1 cellular context compared by ENCODE assay signal in the genomic region with DNA sequence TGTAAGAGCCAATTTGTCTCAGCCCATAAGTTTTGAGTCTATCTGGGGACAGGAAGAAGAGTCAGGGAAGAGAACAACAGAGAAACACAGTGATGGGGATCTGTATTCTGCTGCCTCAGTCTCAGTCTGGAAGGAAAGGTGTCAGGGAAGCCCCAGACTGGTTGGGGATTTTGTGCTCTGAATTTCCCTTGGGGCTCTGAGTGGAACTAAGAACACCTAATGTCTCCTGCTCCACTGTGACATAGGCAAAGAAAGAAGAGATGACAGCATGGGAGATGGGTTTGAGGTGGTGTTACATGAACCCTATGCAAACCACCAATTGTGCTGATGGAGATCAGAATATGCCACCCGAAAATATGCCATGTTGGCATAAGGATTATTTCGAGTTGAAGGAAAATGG.
TF ChIP-seq lines count a peak whose summit lies in the region.

No MANE protein-coding gene starts in this region.

TF ChIP-seq in GM12878, 131 proteins besides CTCF, POLR2A, EP300 and RAD21 (continued from another document and continues in another):
- TF ChIP-seq SPI1 (IDR thresholded peaks at IDR 0.05; ENCODE audit: borderline replicate concordance, insufficient read depth, low read depth, low read length): no peak
- TF ChIP-seq TBL1XR1 (IDR thresholded peaks at IDR 0.05; ENCODE audit: low read depth, low read length): no peak
- peak; percentile 77 to 79 for TF ChIP-seq IKZF2 (IDR thresholded peaks at IDR 0.05)
- no peak for TF ChIP-seq EZH2 (IDR thresholded peaks at IDR 0.05; ENCODE audit: borderline replicate concordance, control insufficient read depth, low read depth, low read length)
- TF ChIP-seq, protein P1, sequence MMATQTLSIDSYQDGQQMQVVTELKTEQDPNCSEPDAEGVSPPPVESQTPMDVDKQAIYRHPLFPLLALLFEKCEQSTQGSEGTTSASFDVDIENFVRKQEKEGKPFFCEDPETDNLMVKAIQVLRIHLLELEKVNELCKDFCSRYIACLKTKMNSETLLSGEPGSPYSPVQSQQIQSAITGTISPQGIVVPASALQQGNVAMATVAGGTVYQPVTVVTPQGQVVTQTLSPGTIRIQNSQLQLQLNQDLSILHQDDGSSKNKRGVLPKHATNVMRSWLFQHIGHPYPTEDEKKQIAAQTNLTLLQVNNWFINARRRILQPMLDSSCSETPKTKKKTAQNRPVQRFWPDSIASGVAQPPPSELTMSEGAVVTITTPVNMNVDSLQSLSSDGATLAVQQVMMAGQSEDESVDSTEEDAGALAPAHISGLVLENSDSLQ (IDR thresholded peaks at IDR 0.05): 0 out of 2 replicates have a peak, but pooled peaks have one; percentile 13
- TF ChIP-seq, protein P2, sequence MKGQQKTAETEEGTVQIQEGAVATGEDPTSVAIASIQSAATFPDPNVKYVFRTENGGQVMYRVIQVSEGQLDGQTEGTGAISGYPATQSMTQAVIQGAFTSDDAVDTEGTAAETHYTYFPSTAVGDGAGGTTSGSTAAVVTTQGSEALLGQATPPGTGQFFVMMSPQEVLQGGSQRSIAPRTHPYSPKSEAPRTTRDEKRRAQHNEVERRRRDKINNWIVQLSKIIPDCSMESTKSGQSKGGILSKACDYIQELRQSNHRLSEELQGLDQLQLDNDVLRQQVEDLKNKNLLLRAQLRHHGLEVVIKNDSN (IDR thresholded peaks at IDR 0.05; ENCODE audit: borderline replicate concordance, extremely low read length, insufficient read depth, low read depth, low read length): no peak
- TF ChIP-seq YBX1 (IDR thresholded peaks at IDR 0.05): no peak
- TF ChIP-seq PAX8 (IDR thresholded peaks at IDR 0.05): no peak
- TF ChIP-seq, protein P3, sequence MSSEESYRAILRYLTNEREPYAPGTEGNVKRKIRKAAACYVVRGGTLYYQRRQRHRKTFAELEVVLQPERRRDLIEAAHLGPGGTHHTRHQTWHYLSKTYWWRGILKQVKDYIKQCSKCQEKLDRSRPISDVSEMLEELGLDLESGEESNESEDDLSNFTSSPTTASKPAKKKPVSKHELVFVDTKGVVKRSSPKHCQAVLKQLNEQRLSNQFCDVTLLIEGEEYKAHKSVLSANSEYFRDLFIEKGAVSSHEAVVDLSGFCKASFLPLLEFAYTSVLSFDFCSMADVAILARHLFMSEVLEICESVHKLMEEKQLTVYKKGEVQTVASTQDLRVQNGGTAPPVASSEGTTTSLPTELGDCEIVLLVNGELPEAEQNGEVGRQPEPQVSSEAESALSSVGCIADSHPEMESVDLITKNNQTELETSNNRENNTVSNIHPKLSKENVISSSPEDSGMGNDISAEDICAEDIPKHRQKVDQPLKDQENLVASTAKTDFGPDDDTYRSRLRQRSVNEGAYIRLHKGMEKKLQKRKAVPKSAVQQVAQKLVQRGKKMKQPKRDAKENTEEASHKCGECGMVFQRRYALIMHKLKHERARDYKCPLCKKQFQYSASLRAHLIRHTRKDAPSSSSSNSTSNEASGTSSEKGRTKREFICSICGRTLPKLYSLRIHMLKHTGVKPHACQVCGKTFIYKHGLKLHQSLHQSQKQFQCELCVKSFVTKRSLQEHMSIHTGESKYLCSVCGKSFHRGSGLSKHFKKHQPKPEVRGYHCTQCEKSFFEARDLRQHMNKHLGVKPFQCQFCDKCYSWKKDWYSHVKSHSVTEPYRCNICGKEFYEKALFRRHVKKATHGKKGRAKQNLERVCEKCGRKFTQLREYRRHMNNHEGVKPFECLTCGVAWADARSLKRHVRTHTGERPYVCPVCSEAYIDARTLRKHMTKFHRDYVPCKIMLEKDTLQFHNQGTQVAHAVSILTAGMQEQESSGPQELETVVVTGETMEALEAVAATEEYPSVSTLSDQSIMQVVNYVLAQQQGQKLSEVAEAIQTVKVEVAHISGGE (CRISPR knock-in tag; IDR thresholded peaks at IDR 0.05): no peak
- TF ChIP-seq NBN (IDR thresholded peaks at IDR 0.05): peak; percentile 65; the same call in 1 of the 2 replicates
- no peak for TF ChIP-seq FOS (IDR thresholded peaks at IDR 0.05; ENCODE audit: borderline replicate concordance, extremely low read depth, insufficient read length)
- no peak for TF ChIP-seq CBX5 (IDR thresholded peaks at IDR 0.05; ENCODE audit: low read depth)
- TF ChIP-seq, protein P4, sequence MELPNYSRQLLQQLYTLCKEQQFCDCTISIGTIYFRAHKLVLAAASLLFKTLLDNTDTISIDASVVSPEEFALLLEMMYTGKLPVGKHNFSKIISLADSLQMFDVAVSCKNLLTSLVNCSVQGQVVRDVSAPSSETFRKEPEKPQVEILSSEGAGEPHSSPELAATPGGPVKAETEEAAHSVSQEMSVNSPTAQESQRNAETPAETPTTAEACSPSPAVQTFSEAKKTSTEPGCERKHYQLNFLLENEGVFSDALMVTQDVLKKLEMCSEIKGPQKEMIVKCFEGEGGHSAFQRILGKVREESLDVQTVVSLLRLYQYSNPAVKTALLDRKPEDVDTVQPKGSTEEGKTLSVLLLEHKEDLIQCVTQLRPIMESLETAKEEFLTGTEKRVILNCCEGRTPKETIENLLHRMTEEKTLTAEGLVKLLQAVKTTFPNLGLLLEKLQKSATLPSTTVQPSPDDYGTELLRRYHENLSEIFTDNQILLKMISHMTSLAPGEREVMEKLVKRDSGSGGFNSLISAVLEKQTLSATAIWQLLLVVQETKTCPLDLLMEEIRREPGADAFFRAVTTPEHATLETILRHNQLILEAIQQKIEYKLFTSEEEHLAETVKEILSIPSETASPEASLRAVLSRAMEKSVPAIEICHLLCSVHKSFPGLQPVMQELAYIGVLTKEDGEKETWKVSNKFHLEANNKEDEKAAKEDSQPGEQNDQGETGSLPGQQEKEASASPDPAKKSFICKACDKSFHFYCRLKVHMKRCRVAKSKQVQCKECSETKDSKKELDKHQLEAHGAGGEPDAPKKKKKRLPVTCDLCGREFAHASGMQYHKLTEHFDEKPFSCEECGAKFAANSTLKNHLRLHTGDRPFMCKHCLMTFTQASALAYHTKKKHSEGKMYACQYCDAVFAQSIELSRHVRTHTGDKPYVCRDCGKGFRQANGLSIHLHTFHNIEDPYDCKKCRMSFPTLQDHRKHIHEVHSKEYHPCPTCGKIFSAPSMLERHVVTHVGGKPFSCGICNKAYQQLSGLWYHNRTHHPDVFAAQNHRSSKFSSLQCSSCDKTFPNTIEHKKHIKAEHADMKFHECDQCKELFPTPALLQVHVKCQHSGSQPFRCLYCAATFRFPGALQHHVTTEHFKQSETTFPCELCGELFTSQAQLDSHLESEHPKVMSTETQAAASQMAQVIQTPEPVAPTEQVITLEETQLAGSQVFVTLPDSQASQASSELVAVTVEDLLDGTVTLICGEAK (IDR thresholded peaks at IDR 0.05; ENCODE audit: borderline replicate concordance): no peak
- TF ChIP-seq POLR2AphosphoS2 (IDR thresholded peaks at IDR 0.05; ENCODE audit: low read depth, low read length): no peak
- no peak for TF ChIP-seq ESRRA (IDR thresholded peaks at IDR 0.05; ENCODE audit: low read length)
- TF ChIP-seq ETV6 (conservative IDR thresholded peaks at IDR 0.05 in 1 of 2, IDR thresholded peaks at IDR 0.05 in 1 of 2; ENCODE audit: borderline replicate concordance in 1 of 2, low read depth in 1 of 2): no peak
- TF ChIP-seq MTA2 (IDR thresholded peaks at IDR 0.05; ENCODE audit: low read depth): peak; percentile 44; the same call in 1 of the 2 replicates
- no peak for TF ChIP-seq GABPA (IDR thresholded peaks at IDR 0.05; ENCODE audit: low read depth)
- no peak for TF ChIP-seq CEBPB (IDR thresholded peaks at IDR 0.05; ENCODE audit: borderline replicate concordance in 1 of 2, low read depth in 2 of 2, low read length in 2 of 2)
- no peak for TF ChIP-seq ZNF217 (IDR thresholded peaks at IDR 0.05)
- TF ChIP-seq IRF4 (IDR thresholded peaks at IDR 0.05; ENCODE audit: low read depth, low read length): 0 out of 2 replicates have a peak, but pooled peaks have one; percentile 36
- no peak for TF ChIP-seq NFXL1 (IDR thresholded peaks at IDR 0.05; ENCODE audit: borderline replicate concordance)
- TF ChIP-seq, protein P5, sequence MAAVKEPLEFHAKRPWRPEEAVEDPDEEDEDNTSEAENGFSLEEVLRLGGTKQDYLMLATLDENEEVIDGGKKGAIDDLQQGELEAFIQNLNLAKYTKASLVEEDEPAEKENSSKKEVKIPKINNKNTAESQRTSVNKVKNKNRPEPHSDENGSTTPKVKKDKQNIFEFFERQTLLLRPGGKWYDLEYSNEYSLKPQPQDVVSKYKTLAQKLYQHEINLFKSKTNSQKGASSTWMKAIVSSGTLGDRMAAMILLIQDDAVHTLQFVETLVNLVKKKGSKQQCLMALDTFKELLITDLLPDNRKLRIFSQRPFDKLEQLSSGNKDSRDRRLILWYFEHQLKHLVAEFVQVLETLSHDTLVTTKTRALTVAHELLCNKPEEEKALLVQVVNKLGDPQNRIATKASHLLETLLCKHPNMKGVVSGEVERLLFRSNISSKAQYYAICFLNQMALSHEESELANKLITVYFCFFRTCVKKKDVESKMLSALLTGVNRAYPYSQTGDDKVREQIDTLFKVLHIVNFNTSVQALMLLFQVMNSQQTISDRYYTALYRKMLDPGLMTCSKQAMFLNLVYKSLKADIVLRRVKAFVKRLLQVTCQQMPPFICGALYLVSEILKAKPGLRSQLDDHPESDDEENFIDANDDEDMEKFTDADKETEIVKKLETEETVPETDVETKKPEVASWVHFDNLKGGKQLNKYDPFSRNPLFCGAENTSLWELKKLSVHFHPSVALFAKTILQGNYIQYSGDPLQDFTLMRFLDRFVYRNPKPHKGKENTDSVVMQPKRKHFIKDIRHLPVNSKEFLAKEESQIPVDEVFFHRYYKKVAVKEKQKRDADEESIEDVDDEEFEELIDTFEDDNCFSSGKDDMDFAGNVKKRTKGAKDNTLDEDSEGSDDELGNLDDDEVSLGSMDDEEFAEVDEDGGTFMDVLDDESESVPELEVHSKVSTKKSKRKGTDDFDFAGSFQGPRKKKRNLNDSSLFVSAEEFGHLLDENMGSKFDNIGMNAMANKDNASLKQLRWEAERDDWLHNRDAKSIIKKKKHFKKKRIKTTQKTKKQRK (IDR thresholded peaks at IDR 0.05; ENCODE audit: low read depth, low read length): no peak
- TF ChIP-seq SREBF1 (IDR thresholded peaks at IDR 0.05; ENCODE audit: low read length): no peak
- no peak for TF ChIP-seq MEF2A (IDR thresholded peaks at IDR 0.05; ENCODE audit: insufficient read depth, low read depth, low read length)
- TF ChIP-seq GATAD2B (conservative IDR thresholded peaks at IDR 0.05; ENCODE audit: low read depth): no peak
- TF ChIP-seq, protein P6, sequence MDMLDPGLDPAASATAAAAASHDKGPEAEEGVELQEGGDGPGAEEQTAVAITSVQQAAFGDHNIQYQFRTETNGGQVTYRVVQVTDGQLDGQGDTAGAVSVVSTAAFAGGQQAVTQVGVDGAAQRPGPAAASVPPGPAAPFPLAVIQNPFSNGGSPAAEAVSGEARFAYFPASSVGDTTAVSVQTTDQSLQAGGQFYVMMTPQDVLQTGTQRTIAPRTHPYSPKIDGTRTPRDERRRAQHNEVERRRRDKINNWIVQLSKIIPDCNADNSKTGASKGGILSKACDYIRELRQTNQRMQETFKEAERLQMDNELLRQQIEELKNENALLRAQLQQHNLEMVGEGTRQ (IDR thresholded peaks at IDR 0.05; ENCODE audit: borderline replicate concordance, low read depth, low read length): no peak
- peak; percentile 7; the same call in 1 of the 2 replicates for TF ChIP-seq PAX5 (IDR thresholded peaks at IDR 0.05; ENCODE audit: borderline replicate concordance, low read depth, low read length)
- TF ChIP-seq, protein P7, sequence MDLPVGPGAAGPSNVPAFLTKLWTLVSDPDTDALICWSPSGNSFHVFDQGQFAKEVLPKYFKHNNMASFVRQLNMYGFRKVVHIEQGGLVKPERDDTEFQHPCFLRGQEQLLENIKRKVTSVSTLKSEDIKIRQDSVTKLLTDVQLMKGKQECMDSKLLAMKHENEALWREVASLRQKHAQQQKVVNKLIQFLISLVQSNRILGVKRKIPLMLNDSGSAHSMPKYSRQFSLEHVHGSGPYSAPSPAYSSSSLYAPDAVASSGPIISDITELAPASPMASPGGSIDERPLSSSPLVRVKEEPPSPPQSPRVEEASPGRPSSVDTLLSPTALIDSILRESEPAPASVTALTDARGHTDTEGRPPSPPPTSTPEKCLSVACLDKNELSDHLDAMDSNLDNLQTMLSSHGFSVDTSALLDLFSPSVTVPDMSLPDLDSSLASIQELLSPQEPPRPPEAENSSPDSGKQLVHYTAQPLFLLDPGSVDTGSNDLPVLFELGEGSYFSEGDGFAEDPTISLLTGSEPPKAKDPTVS (IDR thresholded peaks at IDR 0.05; ENCODE audit: low read depth, low read length): no peak
- no peak for TF ChIP-seq ZZZ3 (IDR thresholded peaks at IDR 0.05; ENCODE audit: control insufficient read depth, insufficient read length, low read depth)
- TF ChIP-seq MXI1 (IDR thresholded peaks at IDR 0.05; ENCODE audit: low read depth, low read length): no peak
- no peak for TF ChIP-seq SUPT20H (IDR thresholded peaks at IDR 0.05; ENCODE audit: borderline replicate concordance, control insufficient read depth, low read depth, low read length)
- no peak for TF ChIP-seq TAF1 (IDR thresholded peaks at IDR 0.05; ENCODE audit: borderline replicate concordance, low read depth, low read length)
- TF ChIP-seq JUND (IDR thresholded peaks at IDR 0.05; ENCODE audit: low read depth, low read length): no peak
- TF ChIP-seq, protein P8, sequence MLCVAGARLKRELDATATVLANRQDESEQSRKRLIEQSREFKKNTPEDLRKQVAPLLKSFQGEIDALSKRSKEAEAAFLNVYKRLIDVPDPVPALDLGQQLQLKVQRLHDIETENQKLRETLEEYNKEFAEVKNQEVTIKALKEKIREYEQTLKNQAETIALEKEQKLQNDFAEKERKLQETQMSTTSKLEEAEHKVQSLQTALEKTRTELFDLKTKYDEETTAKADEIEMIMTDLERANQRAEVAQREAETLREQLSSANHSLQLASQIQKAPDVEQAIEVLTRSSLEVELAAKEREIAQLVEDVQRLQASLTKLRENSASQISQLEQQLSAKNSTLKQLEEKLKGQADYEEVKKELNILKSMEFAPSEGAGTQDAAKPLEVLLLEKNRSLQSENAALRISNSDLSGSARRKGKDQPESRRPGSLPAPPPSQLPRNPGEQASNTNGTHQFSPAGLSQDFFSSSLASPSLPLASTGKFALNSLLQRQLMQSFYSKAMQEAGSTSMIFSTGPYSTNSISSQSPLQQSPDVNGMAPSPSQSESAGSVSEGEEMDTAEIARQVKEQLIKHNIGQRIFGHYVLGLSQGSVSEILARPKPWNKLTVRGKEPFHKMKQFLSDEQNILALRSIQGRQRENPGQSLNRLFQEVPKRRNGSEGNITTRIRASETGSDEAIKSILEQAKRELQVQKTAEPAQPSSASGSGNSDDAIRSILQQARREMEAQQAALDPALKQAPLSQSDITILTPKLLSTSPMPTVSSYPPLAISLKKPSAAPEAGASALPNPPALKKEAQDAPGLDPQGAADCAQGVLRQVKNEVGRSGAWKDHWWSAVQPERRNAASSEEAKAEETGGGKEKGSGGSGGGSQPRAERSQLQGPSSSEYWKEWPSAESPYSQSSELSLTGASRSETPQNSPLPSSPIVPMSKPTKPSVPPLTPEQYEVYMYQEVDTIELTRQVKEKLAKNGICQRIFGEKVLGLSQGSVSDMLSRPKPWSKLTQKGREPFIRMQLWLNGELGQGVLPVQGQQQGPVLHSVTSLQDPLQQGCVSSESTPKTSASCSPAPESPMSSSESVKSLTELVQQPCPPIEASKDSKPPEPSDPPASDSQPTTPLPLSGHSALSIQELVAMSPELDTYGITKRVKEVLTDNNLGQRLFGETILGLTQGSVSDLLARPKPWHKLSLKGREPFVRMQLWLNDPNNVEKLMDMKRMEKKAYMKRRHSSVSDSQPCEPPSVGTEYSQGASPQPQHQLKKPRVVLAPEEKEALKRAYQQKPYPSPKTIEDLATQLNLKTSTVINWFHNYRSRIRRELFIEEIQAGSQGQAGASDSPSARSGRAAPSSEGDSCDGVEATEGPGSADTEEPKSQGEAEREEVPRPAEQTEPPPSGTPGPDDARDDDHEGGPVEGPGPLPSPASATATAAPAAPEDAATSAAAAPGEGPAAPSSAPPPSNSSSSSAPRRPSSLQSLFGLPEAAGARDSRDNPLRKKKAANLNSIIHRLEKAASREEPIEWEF (IDR thresholded peaks at IDR 0.05; ENCODE audit: insufficient replicate concordance, low read depth, low read length): peak; percentile 56
- TF ChIP-seq NFIC (IDR thresholded peaks at IDR 0.05; ENCODE audit: low read depth, low read length): peak; percentile 51; the same call in 1 of the 2 replicates
- TF ChIP-seq SIX5 (IDR thresholded peaks at IDR 0.05; ENCODE audit: low read depth, low read length, severe bottlenecking): no peak
